In the genomic region with DNA sequence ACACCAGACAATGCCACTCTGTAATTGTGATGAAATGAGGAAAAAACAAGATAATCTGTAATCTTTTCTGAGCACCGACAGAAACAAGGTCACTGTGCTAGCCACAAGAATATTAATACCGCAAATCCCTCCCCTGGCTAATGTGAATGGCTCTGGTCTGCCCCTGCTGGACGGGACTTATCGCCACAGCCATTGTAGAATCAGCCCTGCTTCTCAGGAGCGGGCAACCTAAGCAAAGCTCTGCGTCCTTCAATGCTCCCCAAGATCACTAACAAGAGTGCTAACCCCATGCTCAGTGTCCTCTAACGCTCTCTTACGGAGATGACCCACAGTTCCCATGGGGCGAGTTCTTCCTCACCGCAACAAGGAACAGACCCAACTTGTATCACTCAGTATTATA, we compare ENCODE assay signal across 9 cellular contexts. TPM values are rescaled to one million over a fixed set of nuclear protein-coding genes. Genes with fewer than 3 reads are reported as not detected.
DNase-seq lines count a peak whose midpoint lies in the region; ATAC-seq and TF ChIP-seq lines count a peak whose summit lies in the region.
"Had no signal": no experiment of that assay in that cellular context is flagged by ENCODE, and none has a peak within 500 bp of the region (broad histone marks: within the 10 kb centered on the region; RNA-seq: fewer than 3 reads in every experiment).

No MANE protein-coding gene starts in this region.

- H3K4me3 ChIP-seq in brain microvascular endothelial cell (ENCODE audit: low read depth, low read length), result no peak overlapping the region

- no peaks in the 10 kb centered on the region for H3K36me3 Mint-ChIP-seq in HFFc6 (ENCODE audit: low read depth)
- H3K36me3 Mint-ChIP-seq in natural killer cell, result no peaks in the 10 kb centered on the region
- H3K36me3 Mint-ChIP-seq in activated T-helper 2 cell treated with anti-CD3 and anti-CD28 coated beads, Interferon-gamma antibody, Interleukin-2, Interleukin-4, amounts not matched to agents 10 μg/mL and 5 μg/mL and 100 μg/mL, durations not matched to agents 14 hours and 24 hours and 36 hours (ENCODE audit: low read depth), result no peaks in the 10 kb centered on the region

- TF ChIP-seq CTCF in HFFc6 (IDR thresholded peaks at IDR 0.05) (peak; percentile 56), brain microvascular endothelial cell (IDR thresholded peaks at IDR 0.05; ENCODE audit: low read depth, low read length, missing control alignments) (peak; percentile 62), natural killer cell (IDR thresholded peaks at IDR 0.05) (no peak), GM13976 (IDR thresholded peaks at IDR 0.05; ENCODE audit: borderline replicate concordance, control extremely low read depth, extremely low read depth, insufficient read depth, missing control alignments) (no peak)

- in situ Hi-C loops in brain microvascular endothelial cell (cut with HindIII; ENCODE audit: low pct_ligation_motif_present, low sequenced_read_pairs) (no loop called here), GM13976 (cut with MboI; ENCODE audit: low sequenced_read_pairs, unreplicated experiment) (no loop called here)

- H3K4me1 Mint-ChIP-seq in HFFc6 (ENCODE audit: low read depth) (no peaks in the 10 kb centered on the region), natural killer cell (no peaks in the 10 kb centered on the region)
- no peaks in the 10 kb centered on the region for H3K4me1 Mint-ChIP-seq in activated T-helper 2 cell treated with anti-CD3 and anti-CD28 coated beads, Interferon-gamma antibody, Interleukin-2, Interleukin-4, amounts not matched to agents 10 μg/mL and 5 μg/mL and 100 μg/mL, durations not matched to agents 14 hours and 24 hours and 36 hours (ENCODE audit: low read depth)

- no peak overlapping the region for H3K4me3 Mint-ChIP-seq in HFFc6
- H3K4me3 Mint-ChIP-seq in natural killer cell, result no peak overlapping the region
- no peak overlapping the region for H3K4me3 Mint-ChIP-seq in activated T-helper 2 cell treated with anti-CD3 and anti-CD28 coated beads, Interferon-gamma antibody, Interleukin-2, Interleukin-4, amounts not matched to agents 10 μg/mL and 5 μg/mL and 100 μg/mL, durations not matched to agents 14 hours and 24 hours and 36 hours (ENCODE audit: low read depth)

- ATAC-seq in natural killer cell (peak in 2 of 3 donors; percentile 32 to 38), HG03460 (IDR thresholded peaks at IDR 0.05; ENCODE audit: unreplicated experiment) (no peak)

- no peak overlapping the region for H3K27ac ChIP-seq in brain microvascular endothelial cell

- intact Hi-C loops in natural killer cell (cut with micrococcal nuclease), result no loop called here
- intact Hi-C loops in activated T-helper 2 cell treated with anti-CD3 and anti-CD28 coated beads, Interferon-gamma antibody, Interleukin-2, Interleukin-4, amounts not matched to agents 10 μg/mL and 5 μg/mL and 100 μg/mL, durations not matched to agents 14 hours and 24 hours and 36 hours (cut with micrococcal nuclease), result no loop called here

- H3K27ac Mint-ChIP-seq in HFFc6 (no peak overlapping the region), natural killer cell (no peak overlapping the region)
- no peak overlapping the region for H3K27ac Mint-ChIP-seq in activated T-helper 2 cell treated with anti-CD3 and anti-CD28 coated beads, Interferon-gamma antibody, Interleukin-2, Interleukin-4, amounts not matched to agents 10 μg/mL and 5 μg/mL and 100 μg/mL, durations not matched to agents 14 hours and 24 hours and 36 hours

- H3K27me3 Mint-ChIP-seq in HFFc6 (ENCODE audit: insufficient read depth) (peaks cover 17% of the 10 kb centered on the region), natural killer cell (ENCODE audit: low read depth in 2 of 2) (peaks cover 30 to 36% of the 10 kb centered on the region in 2 donors)
- peaks cover 18% of the 10 kb centered on the region for H3K27me3 Mint-ChIP-seq in activated T-helper 2 cell treated with anti-CD3 and anti-CD28 coated beads, Interferon-gamma antibody, Interleukin-2, Interleukin-4, amounts not matched to agents 10 μg/mL and 5 μg/mL and 100 μg/mL, durations not matched to agents 14 hours and 24 hours and 36 hours (ENCODE audit: low read depth)

- H3K9me3 Mint-ChIP-seq in HFFc6, result no peaks in the 10 kb centered on the region
- H3K9me3 Mint-ChIP-seq in natural killer cell, result no peaks in the 10 kb centered on the region
- no peaks in the 10 kb centered on the region for H3K9me3 Mint-ChIP-seq in activated T-helper 2 cell treated with anti-CD3 and anti-CD28 coated beads, Interferon-gamma antibody, Interleukin-2, Interleukin-4, amounts not matched to agents 10 μg/mL and 5 μg/mL and 100 μg/mL, durations not matched to agents 14 hours and 24 hours and 36 hours

- peak; percentile 76 for DNase-seq in DMS 273 (lab: John Stamatoyannopoulos, UW; ENCODE audit: unreplicated experiment)
- DNase-seq in DMS 273 treated with DMSO at 0.1 percent for 48 hours (lab: John Stamatoyannopoulos, UW), result no peak
- DNase-seq in HFFc6, result no peak
- DNase-seq in brain microvascular endothelial cell, result no peak
- DNase-seq in natural killer cell, result no peak
- no peak for DNase-seq in GM13976 (ENCODE audit: low spot score)
- DNase-seq in activated T-helper 2 cell treated with anti-CD3 and anti-CD28 coated beads, Interferon-gamma antibody, Interleukin-2, Interleukin-4, amounts not matched to agents 10 μg/mL and 5 μg/mL and 100 μg/mL, durations not matched to agents 14 hours and 24 hours and 36 hours (ENCODE audit: low spot score), result no peak

- H3K36me3 ChIP-seq in brain microvascular endothelial cell (replicated peaks), result no peaks in the 10 kb centered on the region

- H3K27me3 ChIP-seq in brain microvascular endothelial cell (replicated peaks), result no peaks in the 10 kb centered on the region

RNA-seq across cellular contexts. Expression of gene OR2V1, which starts 42.7 kb away (rescaled TPM):
- total RNA-seq in HFFc6 (2021; fragmentation: NEBNext Ultra II Directional; extraction: Animal tissue kit (Norgen Biotek cat#: 25700)), result not detected
- total RNA-seq in natural killer cell, result not detected
- total RNA-seq in activated T-helper 2 cell treated with anti-CD3 and anti-CD28 coated beads, Interferon-gamma antibody, Interleukin-2, Interleukin-4, amounts not matched to agents 10 μg/mL and 5 μg/mL and 100 μg/mL, durations not matched to agents 14 hours and 24 hours and 36 hours, result not detected in 2 replicates
- total RNA-seq: A172 had no signal

RNA-seq across cellular contexts. Expression of gene BTNL9, which starts 48.2 kb away (rescaled TPM):
- total RNA-seq in HFFc6 (2021; fragmentation: NEBNext Ultra II Directional; extraction: Animal tissue kit (Norgen Biotek cat#: 25700)), result not detected
- total RNA-seq in natural killer cell, result under 1 TPM in 1 of 3 donors, not detected in 2; 0.54 TPM
- total RNA-seq in activated T-helper 2 cell treated with anti-CD3 and anti-CD28 coated beads, Interferon-gamma antibody, Interleukin-2, Interleukin-4, amounts not matched to agents 10 μg/mL and 5 μg/mL and 100 μg/mL, durations not matched to agents 14 hours and 24 hours and 36 hours, result 0.09 TPM in 1 of 2 replicates, not detected in the other
- total RNA-seq: A172 had no signal

RNA-seq across cellular contexts. Expression of gene OR2V2, which starts 59.1 kb away (rescaled TPM):
- not detected for total RNA-seq in HFFc6 (2021; fragmentation: NEBNext Ultra II Directional; extraction: Animal tissue kit (Norgen Biotek cat#: 25700))
- not detected for total RNA-seq in natural killer cell
- not detected in 2 replicates for total RNA-seq in activated T-helper 2 cell treated with anti-CD3 and anti-CD28 coated beads, Interferon-gamma antibody, Interleukin-2, Interleukin-4, amounts not matched to agents 10 μg/mL and 5 μg/mL and 100 μg/mL, durations not matched to agents 14 hours and 24 hours and 36 hours
- total RNA-seq: A172 had no signal

Comparison
In these comparisons a context has a peak if more than half of its experiments do, and no peak if none do; other contexts are left out.
1. CTCF ChIP-seq: peak in HFFc6 (single experiment) and brain microvascular endothelial cell (single experiment); none in natural killer cell (single experiment) and GM13976 (single experiment).